ENCODE assay signal across 8 cellular contexts in the genomic region with DNA sequence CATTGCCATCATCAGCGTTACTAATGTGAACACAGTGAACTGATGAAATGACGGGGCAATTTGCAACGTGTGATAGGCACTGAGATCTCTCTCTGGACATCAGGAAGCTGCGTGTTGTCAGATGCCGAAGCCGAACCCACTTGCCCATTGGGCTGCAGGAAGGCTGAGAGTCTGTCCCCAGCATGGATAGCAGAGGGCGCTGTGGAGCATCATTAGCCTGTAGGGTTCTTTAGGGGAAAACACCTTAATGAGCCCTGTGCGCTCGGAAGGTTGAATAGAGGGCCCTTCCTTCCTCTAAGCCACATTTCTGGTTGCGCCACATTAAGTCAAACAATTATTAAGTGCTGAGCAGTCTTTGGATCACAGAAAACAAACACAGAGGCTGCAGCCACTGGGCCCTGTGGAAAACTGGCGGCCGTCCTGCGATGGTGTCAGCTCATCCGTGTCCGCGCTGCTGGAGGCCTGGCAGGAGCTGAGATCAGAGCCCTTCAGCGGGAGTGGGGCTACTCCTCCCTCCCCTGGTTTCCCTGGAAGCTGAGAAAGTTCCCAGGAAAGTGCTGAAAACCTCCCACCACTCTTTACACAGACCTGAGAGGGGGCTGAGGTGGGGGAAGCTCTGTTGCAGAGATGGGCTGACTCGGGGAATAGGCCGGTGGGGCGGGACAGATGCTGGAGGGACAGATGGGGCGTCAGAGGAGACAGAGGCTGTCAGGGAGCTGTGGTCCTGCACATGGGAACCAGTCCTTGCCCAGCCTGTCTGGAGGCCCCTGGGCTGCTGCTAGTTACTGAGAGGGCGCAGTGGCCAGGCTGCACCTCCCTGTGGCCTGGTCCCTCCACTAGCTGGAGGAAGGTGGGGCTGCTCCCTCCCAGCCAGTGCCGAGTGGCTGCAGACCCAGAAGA.
DNase-seq lines count a peak whose midpoint lies in the region; ATAC-seq lines count a peak whose summit lies in the region.

No MANE protein-coding gene starts in this region.

- DNase-seq in SIG-M5 treated with dmso at 0.1 percent for 504 hours (lab: John Stamatoyannopoulos, UW; ENCODE audit: unreplicated experiment) (peak; percentile 76), SIG-M5 (lab: John Stamatoyannopoulos, UW) (no peak), NCI-H2227 (lab: John Stamatoyannopoulos, UW; ENCODE audit: unreplicated experiment) (peak; percentile 81), left kidney (ENCODE audit: low read depth, low spot score) (peak; percentile 95)
- DNase-seq in activated CD4-positive, CD25-positive, alpha-beta regulatory T cell treated with anti-CD3 and anti-CD28 coated beads, Interleukin-2, amount 50 U/mL, for 72 hours, result peak; percentile 84
- DNase-seq in central memory CD8-positive, alpha-beta T cell (ENCODE audit: low spot score in 2 of 2), result peak; percentile 75 to 78
- peak; percentile 79 to 80 for DNase-seq in stimulated activated CD4-positive, alpha-beta T cell treated with anti-CD3 and anti-CD28 coated beads, Interleukin-4, amount 100 ng/mL, for 4 hours

- peaks cover 8% of the 10 kb centered on the region for H3K4me1 Mint-ChIP-seq in central memory CD8-positive, alpha-beta T cell

- H3K27me3 Mint-ChIP-seq in central memory CD8-positive, alpha-beta T cell, result peaks cover 14% of the 10 kb centered on the region

- no peaks in the 10 kb centered on the region for H3K36me3 Mint-ChIP-seq in central memory CD8-positive, alpha-beta T cell (ENCODE audit: insufficient read depth)

- H3K9me3 Mint-ChIP-seq in central memory CD8-positive, alpha-beta T cell, result no peaks in the 10 kb centered on the region

- H3K27ac Mint-ChIP-seq in central memory CD8-positive, alpha-beta T cell (ENCODE audit: low read depth), result no peak overlapping the region

- peak; percentile 95 for ATAC-seq in central memory CD8-positive, alpha-beta T cell (replicated peaks; ENCODE audit: extremely low read depth, poor library complexity, severe bottlenecking)
- no peak for ATAC-seq in GM21528 (IDR thresholded peaks at IDR 0.05; ENCODE audit: low FRiP score, unreplicated experiment)

- H3K4me3 Mint-ChIP-seq in central memory CD8-positive, alpha-beta T cell, result no peak overlapping the region
